In the genomic region with DNA sequence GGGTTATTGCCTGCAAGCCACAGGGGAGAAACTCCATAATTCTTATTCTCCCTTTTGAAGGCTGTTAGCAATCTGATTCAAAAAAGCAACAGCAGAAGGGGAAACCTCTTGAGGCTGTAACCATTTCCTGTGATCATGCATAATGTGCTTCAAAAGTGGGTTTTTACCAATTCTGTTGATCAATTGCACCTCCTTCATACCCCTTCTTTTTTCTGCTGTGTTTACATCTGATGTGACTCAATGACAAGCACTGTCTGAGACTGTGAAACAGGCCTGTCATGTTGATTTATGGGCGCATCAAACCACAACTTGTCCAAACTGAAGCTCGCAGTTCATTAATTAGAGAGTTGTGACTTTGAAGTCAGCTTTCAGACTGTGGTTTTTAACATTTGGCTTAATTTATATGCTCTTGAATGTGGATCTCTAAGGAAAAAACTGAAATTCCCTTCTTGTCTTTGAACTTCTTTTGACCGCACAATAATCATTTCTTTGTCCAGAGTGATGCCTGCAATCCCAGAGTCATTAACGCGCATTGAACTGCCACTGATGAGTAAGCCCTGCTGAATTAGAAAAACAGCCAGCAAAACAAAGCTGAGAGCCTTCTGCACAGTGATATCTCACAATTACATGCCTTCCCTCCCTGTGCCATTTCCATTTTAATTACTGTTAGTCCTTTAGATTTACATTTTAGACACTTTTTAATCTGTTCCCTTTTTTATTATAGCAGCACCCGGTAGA, we compare ENCODE assay signal across 1 cellular context.
TF ChIP-seq lines count a peak whose summit lies in the region.

No MANE protein-coding gene starts in this region.

TF ChIP-seq in HEK293, 187 proteins besides CTCF, POLR2A, EP300 and RAD21 (continued from another document):
- TF ChIP-seq, protein P1, sequence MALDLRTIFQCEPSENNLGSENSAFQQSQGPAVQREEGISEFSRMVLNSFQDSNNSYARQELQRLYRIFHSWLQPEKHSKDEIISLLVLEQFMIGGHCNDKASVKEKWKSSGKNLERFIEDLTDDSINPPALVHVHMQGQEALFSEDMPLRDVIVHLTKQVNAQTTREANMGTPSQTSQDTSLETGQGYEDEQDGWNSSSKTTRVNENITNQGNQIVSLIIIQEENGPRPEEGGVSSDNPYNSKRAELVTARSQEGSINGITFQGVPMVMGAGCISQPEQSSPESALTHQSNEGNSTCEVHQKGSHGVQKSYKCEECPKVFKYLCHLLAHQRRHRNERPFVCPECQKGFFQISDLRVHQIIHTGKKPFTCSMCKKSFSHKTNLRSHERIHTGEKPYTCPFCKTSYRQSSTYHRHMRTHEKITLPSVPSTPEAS (tag by site-specific recombination; IDR thresholded peaks at IDR 0.05) = no peak
- TF ChIP-seq, protein P2, sequence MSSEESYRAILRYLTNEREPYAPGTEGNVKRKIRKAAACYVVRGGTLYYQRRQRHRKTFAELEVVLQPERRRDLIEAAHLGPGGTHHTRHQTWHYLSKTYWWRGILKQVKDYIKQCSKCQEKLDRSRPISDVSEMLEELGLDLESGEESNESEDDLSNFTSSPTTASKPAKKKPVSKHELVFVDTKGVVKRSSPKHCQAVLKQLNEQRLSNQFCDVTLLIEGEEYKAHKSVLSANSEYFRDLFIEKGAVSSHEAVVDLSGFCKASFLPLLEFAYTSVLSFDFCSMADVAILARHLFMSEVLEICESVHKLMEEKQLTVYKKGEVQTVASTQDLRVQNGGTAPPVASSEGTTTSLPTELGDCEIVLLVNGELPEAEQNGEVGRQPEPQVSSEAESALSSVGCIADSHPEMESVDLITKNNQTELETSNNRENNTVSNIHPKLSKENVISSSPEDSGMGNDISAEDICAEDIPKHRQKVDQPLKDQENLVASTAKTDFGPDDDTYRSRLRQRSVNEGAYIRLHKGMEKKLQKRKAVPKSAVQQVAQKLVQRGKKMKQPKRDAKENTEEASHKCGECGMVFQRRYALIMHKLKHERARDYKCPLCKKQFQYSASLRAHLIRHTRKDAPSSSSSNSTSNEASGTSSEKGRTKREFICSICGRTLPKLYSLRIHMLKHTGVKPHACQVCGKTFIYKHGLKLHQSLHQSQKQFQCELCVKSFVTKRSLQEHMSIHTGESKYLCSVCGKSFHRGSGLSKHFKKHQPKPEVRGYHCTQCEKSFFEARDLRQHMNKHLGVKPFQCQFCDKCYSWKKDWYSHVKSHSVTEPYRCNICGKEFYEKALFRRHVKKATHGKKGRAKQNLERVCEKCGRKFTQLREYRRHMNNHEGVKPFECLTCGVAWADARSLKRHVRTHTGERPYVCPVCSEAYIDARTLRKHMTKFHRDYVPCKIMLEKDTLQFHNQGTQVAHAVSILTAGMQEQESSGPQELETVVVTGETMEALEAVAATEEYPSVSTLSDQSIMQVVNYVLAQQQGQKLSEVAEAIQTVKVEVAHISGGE (tag by site-specific recombination; conservative IDR thresholded peaks at IDR 0.05; ENCODE audit: low read depth) = no peak
- no peak for TF ChIP-seq ZNF561 (tag by site-specific recombination; IDR thresholded peaks at IDR 0.05; ENCODE audit: borderline replicate concordance)
- TF ChIP-seq ZNF133 (tag by site-specific recombination; IDR thresholded peaks at IDR 0.05) = no peak
- TF ChIP-seq KLF9 (tag by site-specific recombination; IDR thresholded peaks at IDR 0.05; ENCODE audit: low read depth) = no peak
- TF ChIP-seq ZNF146 (tag by site-specific recombination; IDR thresholded peaks at IDR 0.05) = no peak
- no peak for TF ChIP-seq ZNF521 (tag by site-specific recombination; IDR thresholded peaks at IDR 0.05)
- TF ChIP-seq ZNF138 (tag by site-specific recombination; IDR thresholded peaks at IDR 0.05; ENCODE audit: borderline replicate concordance) = no peak
- TF ChIP-seq KLF10 (tag by site-specific recombination; IDR thresholded peaks at IDR 0.05) = 0 out of 2 replicates have a peak, but pooled peaks have one; percentile 29
- TF ChIP-seq, protein P3, sequence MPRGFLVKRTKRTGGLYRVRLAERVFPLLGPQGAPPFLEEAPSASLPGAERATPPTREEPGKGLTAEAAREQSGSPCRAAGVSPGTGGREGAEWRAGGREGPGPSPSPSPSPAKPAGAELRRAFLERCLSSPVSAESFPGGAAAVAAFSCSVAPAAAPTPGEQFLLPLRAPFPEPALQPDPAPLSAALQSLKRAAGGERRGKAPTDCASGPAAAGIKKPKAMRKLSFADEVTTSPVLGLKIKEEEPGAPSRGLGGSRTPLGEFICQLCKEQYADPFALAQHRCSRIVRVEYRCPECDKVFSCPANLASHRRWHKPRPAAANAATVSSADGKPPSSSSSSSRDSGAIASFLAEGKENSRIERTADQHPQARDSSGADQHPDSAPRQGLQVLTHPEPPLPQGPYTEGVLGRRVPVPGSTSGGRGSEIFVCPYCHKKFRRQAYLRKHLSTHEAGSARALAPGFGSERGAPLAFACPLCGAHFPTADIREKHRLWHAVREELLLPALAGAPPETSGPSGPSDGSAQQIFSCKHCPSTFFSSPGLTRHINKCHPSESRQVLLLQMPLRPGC (tag by site-specific recombination; IDR thresholded peaks at IDR 0.05) = peak; percentile 82
- no peak for TF ChIP-seq YY1 (tag by site-specific recombination; IDR thresholded peaks at IDR 0.05)
- peak; percentile 88 for TF ChIP-seq ZEB2 (tag by site-specific recombination; IDR thresholded peaks at IDR 0.05)
- no peak for TF ChIP-seq ZNF26 (tag by site-specific recombination; IDR thresholded peaks at IDR 0.05)
- TF ChIP-seq ZNF664 (tag by site-specific recombination; IDR thresholded peaks at IDR 0.05) = no peak
- TF ChIP-seq, protein P4, sequence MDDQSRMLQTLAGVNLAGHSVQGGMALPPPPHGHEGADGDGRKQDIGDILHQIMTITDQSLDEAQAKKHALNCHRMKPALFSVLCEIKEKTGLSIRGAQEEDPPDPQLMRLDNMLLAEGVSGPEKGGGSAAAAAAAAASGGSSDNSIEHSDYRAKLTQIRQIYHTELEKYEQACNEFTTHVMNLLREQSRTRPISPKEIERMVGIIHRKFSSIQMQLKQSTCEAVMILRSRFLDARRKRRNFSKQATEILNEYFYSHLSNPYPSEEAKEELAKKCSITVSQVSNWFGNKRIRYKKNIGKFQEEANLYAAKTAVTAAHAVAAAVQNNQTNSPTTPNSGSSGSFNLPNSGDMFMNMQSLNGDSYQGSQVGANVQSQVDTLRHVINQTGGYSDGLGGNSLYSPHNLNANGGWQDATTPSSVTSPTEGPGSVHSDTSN (CRISPR knock-in tag; IDR thresholded peaks at IDR 0.05) = no peak
- no peak for TF ChIP-seq ZNF341 (tag by site-specific recombination; IDR thresholded peaks at IDR 0.05; ENCODE audit: low read depth)
- no peak for TF ChIP-seq ZNF140 (tag by site-specific recombination; IDR thresholded peaks at IDR 0.05)
- no peak for TF ChIP-seq ZNF175 (tag by site-specific recombination; IDR thresholded peaks at IDR 0.05)
- no peak for TF ChIP-seq ZNF202 (tag by site-specific recombination; IDR thresholded peaks at IDR 0.05; ENCODE audit: borderline replicate concordance)
- no peak for TF ChIP-seq ZNF837 (tag by site-specific recombination; IDR thresholded peaks at IDR 0.05)
- no peak for TF ChIP-seq BCL11B (tag by site-specific recombination; IDR thresholded peaks at IDR 0.05; ENCODE audit: low read depth)
- TF ChIP-seq ZNF391 (tag by site-specific recombination; IDR thresholded peaks at IDR 0.05; ENCODE audit: borderline replicate concordance, low read depth) = no peak
- TF ChIP-seq ZSCAN18 (tag by site-specific recombination; IDR thresholded peaks at IDR 0.05) = no peak
- 0 out of 2 replicates have a peak, but pooled peaks have one; percentile 28 for TF ChIP-seq IKZF3 (tag by site-specific recombination; IDR thresholded peaks at IDR 0.05)
- TF ChIP-seq, protein P5, sequence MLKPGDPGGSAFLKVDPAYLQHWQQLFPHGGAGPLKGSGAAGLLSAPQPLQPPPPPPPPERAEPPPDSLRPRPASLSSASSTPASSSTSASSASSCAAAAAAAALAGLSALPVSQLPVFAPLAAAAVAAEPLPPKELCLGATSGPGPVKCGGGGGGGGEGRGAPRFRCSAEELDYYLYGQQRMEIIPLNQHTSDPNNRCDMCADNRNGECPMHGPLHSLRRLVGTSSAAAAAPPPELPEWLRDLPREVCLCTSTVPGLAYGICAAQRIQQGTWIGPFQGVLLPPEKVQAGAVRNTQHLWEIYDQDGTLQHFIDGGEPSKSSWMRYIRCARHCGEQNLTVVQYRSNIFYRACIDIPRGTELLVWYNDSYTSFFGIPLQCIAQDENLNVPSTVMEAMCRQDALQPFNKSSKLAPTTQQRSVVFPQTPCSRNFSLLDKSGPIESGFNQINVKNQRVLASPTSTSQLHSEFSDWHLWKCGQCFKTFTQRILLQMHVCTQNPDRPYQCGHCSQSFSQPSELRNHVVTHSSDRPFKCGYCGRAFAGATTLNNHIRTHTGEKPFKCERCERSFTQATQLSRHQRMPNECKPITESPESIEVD (tag by site-specific recombination; IDR thresholded peaks at IDR 0.05) = peak; percentile 92
- no peak for TF ChIP-seq SETDB1 (IDR thresholded peaks at IDR 0.05; ENCODE audit: insufficient read length, low read length)
- TF ChIP-seq ZNF311 (tag by site-specific recombination; IDR thresholded peaks at IDR 0.05; ENCODE audit: borderline replicate concordance) = no peak
- TF ChIP-seq ZNF404 (tag by site-specific recombination; IDR thresholded peaks at IDR 0.05) = no peak
- peak; percentile 89 for TF ChIP-seq ZNF10 (tag by site-specific recombination; IDR thresholded peaks at IDR 0.05)
- no peak for TF ChIP-seq ZNF768 (tag by site-specific recombination; IDR thresholded peaks at IDR 0.05)
- no peak for TF ChIP-seq ZNF549 (tag by site-specific recombination; IDR thresholded peaks at IDR 0.05)
- TF ChIP-seq TCF7L2 (IDR thresholded peaks at IDR 0.05; ENCODE audit: borderline replicate concordance, low read depth, low read length) = peak; percentile 90
- TF ChIP-seq MYNN (tag by site-specific recombination; IDR thresholded peaks at IDR 0.05; ENCODE audit: borderline replicate concordance) = no peak
- no peak for TF ChIP-seq ZNF426 (tag by site-specific recombination; IDR thresholded peaks at IDR 0.05)
- no peak for TF ChIP-seq ZFP69B (tag by site-specific recombination; IDR thresholded peaks at IDR 0.05)
- TF ChIP-seq, protein P6, sequence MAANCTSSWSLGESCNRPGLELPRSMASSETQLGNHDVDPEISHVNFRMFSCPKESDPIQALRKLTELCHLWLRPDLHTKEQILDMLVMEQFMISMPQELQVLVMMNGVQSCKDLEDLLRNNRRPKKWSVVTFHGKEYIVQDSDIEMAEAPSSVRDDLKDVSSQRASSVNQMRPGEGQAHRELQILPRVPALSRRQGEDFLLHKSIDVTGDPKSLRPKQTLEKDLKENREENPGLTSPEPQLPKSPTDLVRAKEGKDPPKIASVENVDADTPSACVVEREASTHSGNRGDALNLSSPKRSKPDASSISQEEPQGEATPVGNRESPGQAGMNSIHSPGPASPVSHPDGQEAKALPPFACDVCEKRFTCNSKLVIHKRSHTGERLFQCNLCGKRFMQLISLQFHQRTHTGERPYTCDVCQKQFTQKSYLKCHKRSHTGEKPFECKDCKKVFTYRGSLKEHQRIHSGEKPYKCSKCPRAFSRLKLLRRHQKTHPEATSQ (tag by site-specific recombination; IDR thresholded peaks at IDR 0.05) = no peak
- TF ChIP-seq, protein P7, sequence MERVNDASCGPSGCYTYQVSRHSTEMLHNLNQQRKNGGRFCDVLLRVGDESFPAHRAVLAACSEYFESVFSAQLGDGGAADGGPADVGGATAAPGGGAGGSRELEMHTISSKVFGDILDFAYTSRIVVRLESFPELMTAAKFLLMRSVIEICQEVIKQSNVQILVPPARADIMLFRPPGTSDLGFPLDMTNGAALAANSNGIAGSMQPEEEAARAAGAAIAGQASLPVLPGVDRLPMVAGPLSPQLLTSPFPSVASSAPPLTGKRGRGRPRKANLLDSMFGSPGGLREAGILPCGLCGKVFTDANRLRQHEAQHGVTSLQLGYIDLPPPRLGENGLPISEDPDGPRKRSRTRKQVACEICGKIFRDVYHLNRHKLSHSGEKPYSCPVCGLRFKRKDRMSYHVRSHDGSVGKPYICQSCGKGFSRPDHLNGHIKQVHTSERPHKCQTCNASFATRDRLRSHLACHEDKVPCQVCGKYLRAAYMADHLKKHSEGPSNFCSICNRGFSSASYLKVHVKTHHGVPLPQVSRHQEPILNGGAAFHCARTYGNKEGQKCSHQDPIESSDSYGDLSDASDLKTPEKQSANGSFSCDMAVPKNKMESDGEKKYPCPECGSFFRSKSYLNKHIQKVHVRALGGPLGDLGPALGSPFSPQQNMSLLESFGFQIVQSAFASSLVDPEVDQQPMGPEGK (tag by site-specific recombination; IDR thresholded peaks at IDR 0.05) = no peak
